Comparison of ENCODE assay signal across 8 cellular contexts in genomic region chr3:192892981-192893827, GRCh38. TPM values are rescaled to one million over a fixed set of nuclear protein-coding genes. Genes with fewer than 3 reads are reported as not detected.
A peak's percentile ranks its signal among the peaks of the same experiment; 100 is the strongest.
DNase-seq lines count a peak whose midpoint lies in the region; ATAC-seq and TF ChIP-seq lines count a peak whose summit lies in the region.

No MANE protein-coding gene starts in this region.

- H3K4me3 Mint-ChIP-seq in CD14-positive monocyte = peak overlapping the region; percentile 35 to 87
- peak overlapping the region; percentile 66 for H3K4me3 Mint-ChIP-seq in memory B cell
- peak overlapping the region; percentile 31 to 55 for H3K4me3 Mint-ChIP-seq in stimulated activated naive B cell treated with anti-CD40 and anti-IgM and Interleukin-4, amounts not matched to agents 10 μg/mL and 1 μg/mL and 100 μg/mL, for 72 hours

- H3K36me3 Mint-ChIP-seq in CD14-positive monocyte = no peaks in the 10 kb centered on the region
- H3K36me3 Mint-ChIP-seq in memory B cell = no peaks in the 10 kb centered on the region
- H3K36me3 Mint-ChIP-seq in stimulated activated naive B cell treated with anti-CD40 and anti-IgM and Interleukin-4, amounts not matched to agents 10 μg/mL and 1 μg/mL and 100 μg/mL, for 72 hours = no peaks in the 10 kb centered on the region

- ATAC-seq in GM19452 (IDR thresholded peaks at IDR 0.05; ENCODE audit: unreplicated experiment) (peak; percentile 96), HG03378 (IDR thresholded peaks at IDR 0.05; ENCODE audit: unreplicated experiment) (peak; percentile 98), memory B cell (ENCODE audit: low read depth) (peak; percentile 96)
- peak; percentile 95 to 96 for ATAC-seq in stimulated activated naive B cell treated with anti-CD40 and anti-IgM and Interleukin-4, amounts not matched to agents 10 μg/mL and 1 μg/mL and 100 μg/mL, for 72 hours (replicated peaks)

- H3K27me3 Mint-ChIP-seq in CD14-positive monocyte (ENCODE audit: low read depth in 3 of 3) (peaks cover 5 to 20% (median 19%) of the 10 kb centered on the region in 3 donors), memory B cell (no peaks in the 10 kb centered on the region)
- peaks cover 25 to 28% of the 10 kb centered on the region in 2 donors for H3K27me3 Mint-ChIP-seq in stimulated activated naive B cell treated with anti-CD40 and anti-IgM and Interleukin-4, amounts not matched to agents 10 μg/mL and 1 μg/mL and 100 μg/mL, for 72 hours

- TF ChIP-seq CTCF in CD14-positive monocyte (IDR thresholded peaks at IDR 0.05) = no peak

- H3K9me3 Mint-ChIP-seq in CD14-positive monocyte (no peaks in the 10 kb centered on the region), memory B cell (no peaks in the 10 kb centered on the region)
- H3K9me3 Mint-ChIP-seq in stimulated activated naive B cell treated with anti-CD40 and anti-IgM and Interleukin-4, amounts not matched to agents 10 μg/mL and 1 μg/mL and 100 μg/mL, for 72 hours = peaks cover 0 to 2% of the 10 kb centered on the region in 2 donors

- H3K4me1 Mint-ChIP-seq in CD14-positive monocyte = peaks cover 16% of the 10 kb centered on the region
- peaks cover 19% of the 10 kb centered on the region for H3K4me1 Mint-ChIP-seq in memory B cell
- H3K4me1 Mint-ChIP-seq in stimulated activated naive B cell treated with anti-CD40 and anti-IgM and Interleukin-4, amounts not matched to agents 10 μg/mL and 1 μg/mL and 100 μg/mL, for 72 hours = peaks cover 8 to 19% of the 10 kb centered on the region in 2 donors

- peak overlapping the region; percentile 89 to 98 (median 95) for H3K27ac Mint-ChIP-seq in CD14-positive monocyte
- peak overlapping the region; percentile 94 for H3K27ac Mint-ChIP-seq in memory B cell
- no peak overlapping the region for H3K27ac Mint-ChIP-seq in stimulated activated naive B cell treated with anti-CD40 and anti-IgM and Interleukin-4, amounts not matched to agents 10 μg/mL and 1 μg/mL and 100 μg/mL, for 72 hours

- intact Hi-C loops in CD14-positive monocyte (cut with micrococcal nuclease) = loop anchor here in 1 of 2 donors (10.0 kb wide), 1 partner anchor 62 kb away; no protein-coding TSS in a partner anchor

- DNase-seq in CD14-positive monocyte (ENCODE audit: low spot score) = peak; percentile 87
- peak; percentile 84 for DNase-seq in SW480 (ENCODE audit: low spot score)
- peak; percentile 96 for DNase-seq in astrocyte of the hippocampus (ENCODE audit: low read depth, low spot score)
- DNase-seq in memory B cell (ENCODE audit: low spot score in 2 of 2) = peak in 1 of 2 donors; percentile 73
- peak; percentile 72 for DNase-seq in stimulated activated naive B cell treated with anti-CD40 and anti-IgM and Interleukin-4, amounts not matched to agents 10 μg/mL and 1 μg/mL and 100 μg/mL, for 72 hours
- no peak for DNase-seq in NCI-H1105 treated with DMSO at 0.1 percent for 48 hours (lab: John Stamatoyannopoulos, UW)

RNA-seq across cellular contexts. Expression of gene MB21D2, which starts 24.5 kb away (rescaled TPM):
- under 1 TPM; 0.37 to 0.59 TPM for polyA plus RNA-seq in CD14-positive monocyte
